22 cellular contexts compared by ENCODE assay signal in the genomic region with DNA sequence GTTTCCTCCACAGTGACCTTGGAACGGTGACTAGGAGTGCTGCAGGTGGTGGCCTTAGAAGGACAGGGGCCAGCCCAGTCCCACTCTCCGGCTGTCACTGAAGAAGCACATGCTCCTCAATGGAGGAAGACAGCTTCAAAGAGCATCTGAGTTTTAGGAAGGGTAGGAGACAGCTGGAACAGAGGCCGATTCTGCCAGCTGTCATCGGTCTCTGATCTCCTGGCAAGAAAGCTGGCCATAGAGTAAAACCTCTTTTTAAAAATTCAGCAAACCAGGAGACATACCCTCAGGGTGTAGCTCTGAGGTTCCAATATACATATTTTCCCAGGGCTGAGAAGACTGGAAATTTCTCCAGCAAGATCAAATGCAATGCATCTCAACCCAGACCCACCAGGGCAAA. TPM values are rescaled to one million over a fixed set of nuclear protein-coding genes. Genes with fewer than 3 reads are reported as not detected.
"Had no signal": no experiment of that assay in that cellular context is flagged by ENCODE, and none has a peak within 500 bp of the region (broad histone marks: within the 10 kb centered on the region; RNA-seq: fewer than 3 reads in every experiment).

No MANE protein-coding gene starts in this region.

- H3K4me1 ChIP-seq: suprapubic skin, uterus had no signal

- H3K27ac ChIP-seq: coronary artery, neural progenitor cell, ovary, right atrium auricular region, suprapubic skin, thyroid gland, upper lobe of left lung, uterus had no signal

- H3K36me3 ChIP-seq: heart left ventricle, neural progenitor cell, ovary, right atrium auricular region, suprapubic skin, thyroid gland, upper lobe of left lung, uterus had no signal

- ATAC-seq: heart left ventricle; natural killer cell treated with Interleukin-12 subunit alpha and Interleukin-12 subunit beta and Interleukin-15 and Interleukin-18, amount 100 ng/mL, for 72 hours; stimulated activated effector memory CD8-positive, alpha-beta T cell treated with anti-CD3 and anti-CD28 coated beads, Interleukin-12 subunit alpha, Interleukin-12 subunit beta, amount 100 ng/mL, for 72 hours; stimulated activated naive CD8-positive, alpha-beta T cell treated with anti-CD3 and anti-CD28 coated beads, Interleukin-15, Interleukin-2, amounts not matched to agents 100 U/mL and 50 U/mL, for 24 hours had no signal

- H3K4me2 ChIP-seq: neural progenitor cell had no signal

- DNase-seq: effector CD4-positive, alpha-beta T cell; endodermal cell; erythroblast; foreskin melanocyte; heart left ventricle; hypothalamus; kidney glomerular epithelial cell; nucleus accumbens; ovary; stimulated activated CD4-positive, alpha-beta T cell treated with anti-CD3 and anti-CD28 coated beads, Interleukin-4, amount 100 ng/mL, for 1 hour; stimulated activated CD8-positive, alpha-beta memory T cell treated with anti-CD3 and anti-CD28 coated beads, Interleukin-4, amount 100 ng/mL, for 48 hours; stimulated activated naive CD8-positive, alpha-beta T cell treated with anti-CD3 and anti-CD28 coated beads, Interleukin-15, Interleukin-2, amounts not matched to agents 100 U/mL and 50 U/mL, for 24 hours; thyroid gland; upper lobe of left lung; uterus had no signal

- H3K4me3 ChIP-seq: coronary artery, heart left ventricle, neural progenitor cell, ovary, right atrium auricular region, suprapubic skin, thyroid gland, upper lobe of left lung, uterus had no signal

- H3K9ac ChIP-seq: neural progenitor cell had no signal

- H3K9me3 ChIP-seq: heart left ventricle, ovary, right atrium auricular region, suprapubic skin, thyroid gland, upper lobe of left lung, uterus had no signal

- H3K27me3 ChIP-seq: neural progenitor cell, ovary, right atrium auricular region, suprapubic skin, thyroid gland, upper lobe of left lung, uterus had no signal

- H2AFZ ChIP-seq: neural progenitor cell had no signal

RNA-seq across cellular contexts. Expression of a gene that starts 55.9 kb away (rescaled TPM):
- total RNA-seq: lung microvascular endothelial cell had no signal
